In the genomic region with DNA sequence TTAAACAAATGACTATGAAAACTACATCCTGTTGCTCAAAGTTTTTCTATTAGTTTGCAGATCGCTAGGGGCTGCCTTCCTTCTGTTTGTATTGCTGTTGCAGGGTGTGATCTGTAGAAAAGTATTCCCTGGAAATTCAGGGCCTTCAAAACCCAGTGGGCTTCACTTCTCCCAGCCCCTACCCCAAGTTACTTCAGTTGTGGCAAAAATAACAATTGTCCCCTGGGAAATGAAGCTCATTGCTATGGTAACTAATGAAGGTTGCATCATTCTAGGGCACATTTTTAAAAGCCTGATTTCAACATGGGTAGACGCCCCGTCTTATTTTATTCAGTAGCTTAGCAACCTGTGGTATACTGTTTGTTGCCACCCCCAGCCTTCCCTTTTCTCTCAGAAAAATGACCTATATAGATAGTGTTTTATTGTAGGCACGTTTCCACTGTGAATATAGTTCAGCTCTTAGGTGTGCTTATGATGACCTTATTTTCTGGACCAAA, we compare ENCODE assay signal across 8 cellular contexts.
DNase-seq lines count a peak whose midpoint lies in the region; ATAC-seq and TF ChIP-seq lines count a peak whose summit lies in the region.

No MANE protein-coding gene starts in this region.

- H3K9me3 Mint-ChIP-seq in CD14-positive monocyte: no peaks in the 10 kb centered on the region

- peak overlapping the region; percentile 64 to 85 for H3K4me3 Mint-ChIP-seq in CD14-positive monocyte

- H3K27ac ChIP-seq in skin epidermis: peak overlapping the region in 17 of 21 experiments; percentile 4 to 78 (median 54)

- H3K4me1 Mint-ChIP-seq in CD14-positive monocyte: peaks cover 62% of the 10 kb centered on the region

- DNase-seq in CD14-positive monocyte (ENCODE audit: low spot score): peak; percentile 74
- DNase-seq in T-helper 22 cell (ENCODE audit: low read depth): peak; percentile 37
- DNase-seq in fibroblast of mammary gland (ENCODE audit: low read depth): peak; percentile 85
- no peak for DNase-seq in NCI-H187 treated with DMSO at 0.1 percent for 48 hours (lab: John Stamatoyannopoulos, UW)

- ATAC-seq in HG02798 (IDR thresholded peaks at IDR 0.05; ENCODE audit: poor library complexity, unreplicated experiment) (peak; percentile 48), GM19455 (IDR thresholded peaks at IDR 0.05; ENCODE audit: unreplicated experiment) (no peak), GM18505 (IDR thresholded peaks at IDR 0.05; ENCODE audit: unreplicated experiment) (no peak)

- no peak for TF ChIP-seq POLR2A in GM18505 (IDR thresholded peaks at IDR 0.05; ENCODE audit: borderline replicate concordance, extremely low read depth, insufficient read depth, insufficient read length)

- peaks cover 8 to 14% of the 10 kb centered on the region in 2 donors for H3K36me3 Mint-ChIP-seq in CD14-positive monocyte

- H3K4me3 ChIP-seq in fibroblast of mammary gland (ENCODE audit: control insufficient read depth, low read depth, low read length) (no peak overlapping the region), skin epidermis (no peak overlapping the region)

- TF ChIP-seq CTCF in CD14-positive monocyte (IDR thresholded peaks at IDR 0.05): no peak
- no peak for TF ChIP-seq CTCF in fibroblast of mammary gland (conservative IDR thresholded peaks at IDR 0.05; ENCODE audit: control insufficient read depth, insufficient read depth, low read depth, low read length)

- intact Hi-C loops in CD14-positive monocyte (cut with micrococcal nuclease): loop anchor here (2.0 kb wide), 1 partner anchor 60 kb away; the partner anchor contains the start of gene WDFY2 (in 2 of the 2)

- peak overlapping the region; percentile 97 to 100 (median 99) for H3K27ac Mint-ChIP-seq in CD14-positive monocyte

- H3K27me3 Mint-ChIP-seq in CD14-positive monocyte (ENCODE audit: low read depth in 3 of 3): no peaks in the 10 kb centered on the region
